9 cellular contexts compared by ENCODE assay signal in genomic region chr12:54217309-54217661, GRCh38. TPM values are rescaled to one million over a fixed set of nuclear protein-coding genes. Genes with fewer than 3 reads are reported as not detected.
DNase-seq lines count a peak whose midpoint lies in the region; ATAC-seq and TF ChIP-seq lines count a peak whose summit lies in the region.
"Had no signal": no experiment of that assay in that cellular context is flagged by ENCODE, and none has a peak within 500 bp of the region (broad histone marks: within the 10 kb centered on the region; RNA-seq: fewer than 3 reads in every experiment).

No MANE protein-coding gene starts in this region.

- no peaks in the 10 kb centered on the region for H3K9me3 Mint-ChIP-seq in activated naive CD4-positive, alpha-beta T cell treated with anti-CD3 and anti-CD28 coated beads, Interleukin-2, amount 10 ng/mL, durations not matched to agents 7 days and 5 days
- no peaks in the 10 kb centered on the region for H3K9me3 Mint-ChIP-seq in activated naive CD8-positive, alpha-beta T cell treated with anti-CD3 and anti-CD28 coated beads, Interleukin-2, amount 50 U/mL, for 24 hours

- no peak for TF ChIP-seq POLR2A in transverse colon (IDR thresholded peaks at IDR 0.05)

- H3K9me3 ChIP-seq in transverse colon, result no peaks in the 10 kb centered on the region
- H3K9me3 ChIP-seq: testis had no signal

- H3K27ac ChIP-seq in layer of hippocampus (ENCODE audit: low read depth, low read length) (peak overlapping the region; percentile 82), transverse colon (no peak overlapping the region)
- H3K27ac ChIP-seq: testis had no signal

- ATAC-seq in activated naive CD8-positive, alpha-beta T cell treated with anti-CD3 and anti-CD28 coated beads, Interleukin-2, amount 50 U/mL, for 24 hours, result no peak
- ATAC-seq in GM19324 (IDR thresholded peaks at IDR 0.05; ENCODE audit: low FRiP score, unreplicated experiment), result no peak

- TF ChIP-seq CTCF in transverse colon (IDR thresholded peaks at IDR 0.05), result peak in 1 of 5 experiments; percentile 28

- WGBS in transverse colon (ENCODE audit: low coverage in 1 of 2), 2 donors, result 1% methylated on average over 11 of the region's 11 CpGs; no CpG with 5 or more reads in 1 of the 2 donors

- peaks cover 9 to 39% (median 27%) of the 10 kb centered on the region in 4 donors for H3K4me1 ChIP-seq in transverse colon

- intact Hi-C loops in transverse colon (cut with DNase I; ENCODE audit: low total_unique reads), result no loop called here

- CTCF ChIA-PET in activated naive CD4-positive, alpha-beta T cell treated with anti-CD3 and anti-CD28 coated beads, Interleukin-2, amount 10 ng/mL, durations not matched to agents 7 days and 5 days (lab: Charles Lee), result interaction anchor here (1.3 to 3.1 kb wide), 5 partner anchors 33 to 212 kb away, joined by 3 to 15 read pairs (median 5); no protein-coding TSS in a partner anchor

- H3K27ac Mint-ChIP-seq in activated naive CD4-positive, alpha-beta T cell treated with anti-CD3 and anti-CD28 coated beads, Interleukin-2, amount 10 ng/mL, durations not matched to agents 7 days and 5 days, result peak overlapping the region; percentile 24
- H3K27ac Mint-ChIP-seq in activated naive CD8-positive, alpha-beta T cell treated with anti-CD3 and anti-CD28 coated beads, Interleukin-2, amount 50 U/mL, for 24 hours, result peak overlapping the region; percentile 33

- TF ChIP-seq EP300 in transverse colon (IDR thresholded peaks at IDR 0.05; ENCODE audit: low read depth), result no peak

- H3K4me3 ChIP-seq in transverse colon, result peak overlapping the region in 3 of 4 donors; percentile 3 to 37 (median 9)

- H3K27me3 ChIP-seq in layer of hippocampus (ENCODE audit: control insufficient read depth, insufficient read depth, low read length) (peaks cover 3% of the 10 kb centered on the region), transverse colon (peaks cover 78% of the 10 kb centered on the region)
- H3K27me3 ChIP-seq: testis had no signal

- H3K4me3 Mint-ChIP-seq in activated naive CD4-positive, alpha-beta T cell treated with anti-CD3 and anti-CD28 coated beads, Interleukin-2, amount 10 ng/mL, durations not matched to agents 7 days and 5 days, result peak overlapping the region; percentile 74
- peak overlapping the region; percentile 75 for H3K4me3 Mint-ChIP-seq in activated naive CD8-positive, alpha-beta T cell treated with anti-CD3 and anti-CD28 coated beads, Interleukin-2, amount 50 U/mL, for 24 hours

- H3K36me3 Mint-ChIP-seq in activated naive CD4-positive, alpha-beta T cell treated with anti-CD3 and anti-CD28 coated beads, Interleukin-2, amount 10 ng/mL, durations not matched to agents 7 days and 5 days, result no peaks in the 10 kb centered on the region
- no peaks in the 10 kb centered on the region for H3K36me3 Mint-ChIP-seq in activated naive CD8-positive, alpha-beta T cell treated with anti-CD3 and anti-CD28 coated beads, Interleukin-2, amount 50 U/mL, for 24 hours (ENCODE audit: low read depth)

- in situ Hi-C loops in transverse colon (cut with MboI; ENCODE audit: low pct_ligation_motif_present in 1 of 4, low pct_unique_long_range_greater_than_20kb in 1 of 4, low sequenced_read_pairs in 3 of 4), result loop anchor here in 1 of 4 donors (25.0 kb wide), 1 partner anchor 430 kb away; no protein-coding TSS in a partner anchor

- H3K4me1 Mint-ChIP-seq in activated naive CD4-positive, alpha-beta T cell treated with anti-CD3 and anti-CD28 coated beads, Interleukin-2, amount 10 ng/mL, durations not matched to agents 7 days and 5 days, result peaks cover 56% of the 10 kb centered on the region
- H3K4me1 Mint-ChIP-seq in activated naive CD8-positive, alpha-beta T cell treated with anti-CD3 and anti-CD28 coated beads, Interleukin-2, amount 50 U/mL, for 24 hours, result peaks cover 33% of the 10 kb centered on the region

- H3K36me3 ChIP-seq in transverse colon, result no peaks in the 10 kb centered on the region

- DNase-seq in activated naive CD4-positive, alpha-beta T cell treated with anti-CD3 and anti-CD28 coated beads, Interleukin-2, amount 10 ng/mL, durations not matched to agents 7 days and 5 days, result no peak
- DNase-seq in activated naive CD4-positive, alpha-beta T cell treated with anti-CD3 and anti-CD28 coated beads, Interleukin-2, amount 50 U/mL, for 16 hours, result no peak
- no peak for DNase-seq in activated naive CD8-positive, alpha-beta T cell treated with anti-CD3 and anti-CD28 coated beads, Interleukin-2, amount 50 U/mL, for 24 hours
- DNase-seq in transverse colon, result no peak
- no peak for DNase-seq in ecto neural progenitor cell (ENCODE audit: low spot score)
- DNase-seq in DMS 273 (lab: John Stamatoyannopoulos, UW; ENCODE audit: unreplicated experiment), result no peak

- peaks cover 39% of the 10 kb centered on the region for H3K27me3 Mint-ChIP-seq in activated naive CD4-positive, alpha-beta T cell treated with anti-CD3 and anti-CD28 coated beads, Interleukin-2, amount 10 ng/mL, durations not matched to agents 7 days and 5 days
- peaks cover 23% of the 10 kb centered on the region for H3K27me3 Mint-ChIP-seq in activated naive CD8-positive, alpha-beta T cell treated with anti-CD3 and anti-CD28 coated beads, Interleukin-2, amount 50 U/mL, for 24 hours

RNA-seq across cellular contexts. Expression of gene SMUG1, which starts 28.5 kb away (rescaled TPM):
- 10 to 100 TPM; 46.0 to 91.3 (median 50.1) TPM for total RNA-seq in transverse colon
